25 cellular contexts compared by ENCODE assay signal in genomic region chr16:23316232-23316631, GRCh38. TPM values are rescaled to one million over a fixed set of nuclear protein-coding genes. Genes with fewer than 3 reads are reported as not detected.
"Had no signal": no experiment of that assay in that cellular context is flagged by ENCODE, and none has a peak within 500 bp of the region (broad histone marks: within the 10 kb centered on the region; RNA-seq: fewer than 3 reads in every experiment).

No MANE protein-coding gene starts in this region.

- H3K36me3 ChIP-seq: MG63, SJSA1 had no signal

- H3K4me1 ChIP-seq: SJSA1 had no signal

- H3K27me3 ChIP-seq: MG63, SJSA1 had no signal

- FAIRE-seq: RCC 7860 had no signal

- DNase-seq: Karpas-422, KG1, MG63, NCI-H1092, NCI-H1105 treated with DMSO at 0.1 percent for 48 hours, NCI-H1417 treated with DMSO at 0.1 percent for 48 hours, NCI-H146, NCI-H1694 treated with DMSO at 0.1 percent for 48 hours, NCI-H1930, NCI-H2081, NCI-H2107, NCI-H226, NCI-H446, NCI-H510A, NCI-H524 treated with DMSO at 0.1 percent for 48 hours, NCI-H69, NCI-H774, Right ventricle myocardium superior, RPMI8226, SIG-M5, SW 1271 had no signal

- H3K9me3 ChIP-seq: MG63, SJSA1 had no signal

- H3K4me3 ChIP-seq: MG63, SJSA1, SK-N-MC had no signal

- H3K27ac ChIP-seq: SJSA1, SK-N-MC had no signal

RNA-seq across cellular contexts. Expression of gene SCNN1B, which starts 14.1 kb away (rescaled TPM):
- total RNA-seq: HT1080, Right ventricle myocardium superior, SJSA1 had no signal
